ENCODE assay signal across 17 cellular contexts in the genomic region with DNA sequence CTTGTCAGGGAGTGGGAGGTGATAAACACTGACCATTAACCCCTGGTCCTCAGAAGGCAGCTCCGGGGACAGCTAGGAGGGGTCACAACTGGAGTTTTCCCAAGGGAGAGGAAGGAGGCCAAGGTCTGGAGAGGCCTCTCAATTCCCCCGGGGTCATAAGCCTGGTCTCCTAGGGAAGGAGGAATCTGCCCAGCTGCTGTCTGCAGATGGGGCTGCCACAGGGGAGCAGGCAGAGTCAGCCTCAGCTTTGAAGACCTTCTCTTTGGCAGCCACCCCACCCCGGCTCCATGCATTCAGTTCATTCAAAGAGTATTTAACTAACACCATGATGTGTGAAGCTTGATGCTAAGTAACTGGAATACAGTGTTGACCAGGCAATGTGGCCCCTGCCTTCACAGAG.
DNase-seq lines count a peak whose midpoint lies in the region; ATAC-seq lines count a peak whose summit lies in the region.
"Had no signal": no experiment of that assay in that cellular context is flagged by ENCODE, and none has a peak within 500 bp of the region (broad histone marks: within the 10 kb centered on the region; RNA-seq: fewer than 3 reads in every experiment).

No MANE protein-coding gene starts in this region.

- H3K27ac ChIP-seq in substantia nigra (ENCODE audit: low read depth, low read length, poor library complexity, severe bottlenecking), result peak overlapping the region; percentile 28
- H3K27ac ChIP-seq: esophagus muscularis mucosa, KMS-11, prostate gland had no signal

- DNase-seq in NCI-H2171 treated with DMSO at 0.1 percent for 48 hours (lab: John Stamatoyannopoulos, UW) (peak; percentile 32), NCI-H2171 (lab: John Stamatoyannopoulos, UW) (no peak), NCI-H69 (lab: John Stamatoyannopoulos, UW) (peak; percentile 78), substantia nigra (lab: John Stamatoyannopoulos, UW) (no peak), mesenteric fat pad (ENCODE audit: low spot score) (no peak)
- DNase-seq: CD4-positive, CD25-positive, alpha-beta regulatory T cell; naive thymus-derived CD8-positive, alpha-beta T cell; NCI-H1092; Right ventricle myocardium superior; stimulated activated CD4-positive, alpha-beta T cell treated with anti-CD3 and anti-CD28 coated beads, Interleukin-12 subunit alpha, Interleukin-12 subunit beta, amount 100 ng/mL, for 4 hours had no signal

- no peaks in the 10 kb centered on the region for H3K9me3 ChIP-seq in iPS-18c (ENCODE audit: control insufficient read depth, insufficient read depth, low read length)
- H3K9me3 ChIP-seq: esophagus muscularis mucosa, prostate gland had no signal

- no peak for ATAC-seq in GM19035 (IDR thresholded peaks at IDR 0.05; ENCODE audit: unreplicated experiment)
- no peak for ATAC-seq in GM21423 (IDR thresholded peaks at IDR 0.05; ENCODE audit: unreplicated experiment)
- ATAC-seq: naive thymus-derived CD8-positive, alpha-beta T cell; stimulated activated effector memory CD8-positive, alpha-beta T cell treated with anti-CD3 and anti-CD28 coated beads, Interleukin-12 subunit alpha, Interleukin-12 subunit beta, amount 100 ng/mL, for 72 hours had no signal

- peak overlapping the region; percentile 15; the same call in 1 of the 2 replicates for H3K4me3 ChIP-seq in iPS-18c (ENCODE audit: insufficient read depth, low read depth, low read length)
- H3K4me3 ChIP-seq: esophagus muscularis mucosa, prostate gland had no signal

Comparison
In these comparisons a context has a peak if more than half of its experiments do, and no peak if none do; other contexts are left out.
1. DNase-seq: peak in NCI-H2171 treated with DMSO at 0.1 percent for 48 hours (single experiment) and NCI-H69 (single experiment); none in NCI-H2171 (single experiment), substantia nigra (0 of 49) and mesenteric fat pad (single experiment).